ENCODE assay signal across 1 cellular context in genomic region chr2:44579136-44579836, GRCh38.
TF ChIP-seq lines count a peak whose summit lies in the region.

No MANE protein-coding gene starts in this region.

TF ChIP-seq in liver, 16 proteins besides CTCF, POLR2A, EP300 and RAD21 (continued from another document):
- TF ChIP-seq GABPA (IDR thresholded peaks at IDR 0.05 in 1 of 2, conservative IDR thresholded peaks at IDR 0.05 in 1 of 2): no peak
